12 cellular contexts compared by ENCODE assay signal in genomic region chr12:10215451-10215850, GRCh38. TPM values are rescaled to one million over a fixed set of nuclear protein-coding genes. Genes with fewer than 3 reads are reported as not detected.
DNase-seq lines count a peak whose midpoint lies in the region; ATAC-seq and TF ChIP-seq lines count a peak whose summit lies in the region.
"Had no signal": no experiment of that assay in that cellular context is flagged by ENCODE, and none has a peak within 500 bp of the region (broad histone marks: within the 10 kb centered on the region; RNA-seq: fewer than 3 reads in every experiment).

No MANE protein-coding gene starts in this region.

- H3K9me3 ChIP-seq in breast epithelium = no peaks in the 10 kb centered on the region
- no peaks in the 10 kb centered on the region for H3K9me3 ChIP-seq in mesenchymal stem cell (ENCODE audit: control insufficient read depth, low read length)

- H3K9ac ChIP-seq in mesenchymal stem cell (ENCODE audit: low read length) = peak overlapping the region; percentile 100

- no peak overlapping the region for H2BK5ac ChIP-seq in mesenchymal stem cell (ENCODE audit: low read depth, low read length, poor library complexity, severe bottlenecking)

- peak overlapping the region; percentile 76 for H3K4me2 ChIP-seq in mesenchymal stem cell (ENCODE audit: low read length, poor library complexity, severe bottlenecking)

- no peaks in the 10 kb centered on the region for H3K27me3 Mint-ChIP-seq in activated naive CD8-positive, alpha-beta T cell treated with anti-CD3 and anti-CD28 coated beads, Interleukin-2, amount 10 ng/mL, durations not matched to agents 7 days and 5 days
- no peaks in the 10 kb centered on the region for H3K27me3 Mint-ChIP-seq in activated naive CD8-positive, alpha-beta T cell treated with anti-CD3 and anti-CD28 coated beads for 36 hours
- H3K27me3 Mint-ChIP-seq in type B pancreatic cell = peaks cover 7% of the 10 kb centered on the region

- H2AK5ac ChIP-seq in mesenchymal stem cell (ENCODE audit: low read length, severe bottlenecking) = no peak overlapping the region

- H3K4ac ChIP-seq in mesenchymal stem cell (ENCODE audit: low read depth in 1 of 2, low read length in 2 of 2) = no peak overlapping the region

- ATAC-seq in activated naive CD8-positive, alpha-beta T cell treated with anti-CD3 and anti-CD28 coated beads, Interleukin-2, amount 10 ng/mL, durations not matched to agents 7 days and 5 days (ENCODE audit: low read depth) = no peak
- ATAC-seq in HG02870 (IDR thresholded peaks at IDR 0.05; ENCODE audit: unreplicated experiment) = no peak

- H3K27ac ChIP-seq in breast epithelium (peak overlapping the region; percentile 99), mesenchymal stem cell (ENCODE audit: low read length, poor library complexity, severe bottlenecking) (peak overlapping the region; percentile 98)

- H4K8ac ChIP-seq in mesenchymal stem cell (ENCODE audit: low read length) = no peak overlapping the region

- intact Hi-C loops in breast epithelium (cut with DNase I; ENCODE audit: low total_unique reads) = no loop called here

- no peaks in the 10 kb centered on the region for H3K36me3 ChIP-seq in breast epithelium
- H3K36me3 ChIP-seq in mesenchymal stem cell (ENCODE audit: control insufficient read depth in 1 of 2, insufficient read depth in 2 of 2, low read depth in 1 of 2, low read length in 2 of 2) = peaks cover 13 to 24% of the 10 kb centered on the region in 2 experiments

- POLR2A ChIA-PET in activated naive CD8-positive, alpha-beta T cell treated with anti-CD3 and anti-CD28 coated beads, Interleukin-2, amount 10 ng/mL, durations not matched to agents 7 days and 5 days (lab: Charles Lee) = no interaction called here

- H3K4me1 ChIP-seq in breast epithelium (no peaks in the 10 kb centered on the region), mesenchymal stem cell (ENCODE audit: control insufficient read depth, insufficient read depth, low read depth, low read length) (peaks cover 5% of the 10 kb centered on the region)

- H3K23ac ChIP-seq in mesenchymal stem cell (ENCODE audit: low read length in 2 of 2) = no peak overlapping the region

- H3K9me3 Mint-ChIP-seq in activated naive CD8-positive, alpha-beta T cell treated with anti-CD3 and anti-CD28 coated beads, Interleukin-2, amount 10 ng/mL, durations not matched to agents 7 days and 5 days = no peaks in the 10 kb centered on the region
- H3K9me3 Mint-ChIP-seq in activated naive CD8-positive, alpha-beta T cell treated with anti-CD3 and anti-CD28 coated beads for 36 hours = no peaks in the 10 kb centered on the region
- no peaks in the 10 kb centered on the region for H3K9me3 Mint-ChIP-seq in type B pancreatic cell

- no peak overlapping the region for H2BK12ac ChIP-seq in mesenchymal stem cell (ENCODE audit: low read length in 2 of 2)

- H2AFZ ChIP-seq in mesenchymal stem cell (ENCODE audit: low read depth, low read length) = no peak overlapping the region

- peaks cover 11% of the 10 kb centered on the region for H3K36me3 Mint-ChIP-seq in activated naive CD8-positive, alpha-beta T cell treated with anti-CD3 and anti-CD28 coated beads, Interleukin-2, amount 10 ng/mL, durations not matched to agents 7 days and 5 days
- peaks cover 3% of the 10 kb centered on the region for H3K36me3 Mint-ChIP-seq in activated naive CD8-positive, alpha-beta T cell treated with anti-CD3 and anti-CD28 coated beads for 36 hours
- peaks cover 24% of the 10 kb centered on the region for H3K36me3 Mint-ChIP-seq in type B pancreatic cell

- H3K4me3 Mint-ChIP-seq in activated naive CD8-positive, alpha-beta T cell treated with anti-CD3 and anti-CD28 coated beads, Interleukin-2, amount 10 ng/mL, durations not matched to agents 7 days and 5 days = peak overlapping the region; percentile 95
- H3K4me3 Mint-ChIP-seq in activated naive CD8-positive, alpha-beta T cell treated with anti-CD3 and anti-CD28 coated beads for 36 hours = no peak overlapping the region
- H3K4me3 Mint-ChIP-seq in type B pancreatic cell = peak overlapping the region; percentile 97

- no CpG with 5 or more reads among the region's 2 CpGs for WGBS in mesenchymal stem cell

- peak overlapping the region; percentile 26 for H3K27ac Mint-ChIP-seq in activated naive CD8-positive, alpha-beta T cell treated with anti-CD3 and anti-CD28 coated beads, Interleukin-2, amount 10 ng/mL, durations not matched to agents 7 days and 5 days
- H3K27ac Mint-ChIP-seq in activated naive CD8-positive, alpha-beta T cell treated with anti-CD3 and anti-CD28 coated beads for 36 hours = no peak overlapping the region
- peak overlapping the region; percentile 100 for H3K27ac Mint-ChIP-seq in type B pancreatic cell

- H3K4me1 Mint-ChIP-seq in activated naive CD8-positive, alpha-beta T cell treated with anti-CD3 and anti-CD28 coated beads, Interleukin-2, amount 10 ng/mL, durations not matched to agents 7 days and 5 days = peaks cover 25% of the 10 kb centered on the region
- peaks cover 27% of the 10 kb centered on the region for H3K4me1 Mint-ChIP-seq in activated naive CD8-positive, alpha-beta T cell treated with anti-CD3 and anti-CD28 coated beads for 36 hours
- peaks cover 5% of the 10 kb centered on the region for H3K4me1 Mint-ChIP-seq in type B pancreatic cell (ENCODE audit: unreplicated experiment)

- no peak overlapping the region for H3K14ac ChIP-seq in mesenchymal stem cell (ENCODE audit: low read length in 2 of 2)

- H3K18ac ChIP-seq in mesenchymal stem cell (ENCODE audit: low read depth in 1 of 2, low read length in 2 of 2) = no peak overlapping the region

- TF ChIP-seq CTCF in breast epithelium (IDR thresholded peaks at IDR 0.05) (no peak), type B pancreatic cell (conservative IDR thresholded peaks at IDR 0.05) (no peak)

- no peak for DNase-seq in activated naive CD8-positive, alpha-beta T cell treated with anti-CD3 and anti-CD28 coated beads, Interleukin-2, amount 10 ng/mL, durations not matched to agents 7 days and 5 days
- no peak for DNase-seq in activated naive CD8-positive, alpha-beta T cell treated with anti-CD3 and anti-CD28 coated beads for 36 hours
- DNase-seq in breast epithelium (ENCODE audit: low spot score in 2 of 2) = no peak
- no peak for DNase-seq in mesenchymal stem cell
- DNase-seq in type B pancreatic cell (ENCODE audit: extremely low spot score, unreplicated experiment) = no peak
- no peak for DNase-seq in GF-D8 (lab: John Stamatoyannopoulos, UW)
- no peak for DNase-seq in activated CD4-positive, alpha-beta T cell treated with anti-CD3 and anti-CD28 coated beads for 4 hours
- DNase-seq: NCI-H1436 treated with DMSO at 0.1 percent for 48 hours, SHP77 treated with DMSO at 0.1 percent for 48 hours had no signal

- H3K4me3 ChIP-seq in breast epithelium (peak overlapping the region; percentile 69 to 91 (median 82)), mesenchymal stem cell (ENCODE audit: insufficient read depth in 1 of 2, low read depth in 1 of 2, low read length in 2 of 2) (peak overlapping the region in 1 of 2 experiments; percentile 96)

- H2BK15ac ChIP-seq in mesenchymal stem cell (ENCODE audit: low read depth, poor library complexity, severe bottlenecking) = no peak overlapping the region

- H2BK120ac ChIP-seq in mesenchymal stem cell (ENCODE audit: low read depth, low read length) = no peak overlapping the region

- no peak for TF ChIP-seq POLR2A in breast epithelium (IDR thresholded peaks at IDR 0.05)

- peaks cover 14% of the 10 kb centered on the region for H3K79me1 ChIP-seq in mesenchymal stem cell (replicated peaks; ENCODE audit: low read length, poor library complexity, severe bottlenecking)

- H3K27me3 ChIP-seq in breast epithelium (no peaks in the 10 kb centered on the region), mesenchymal stem cell (ENCODE audit: control insufficient read depth in 1 of 2, insufficient read depth in 1 of 2, low read length in 2 of 2) (no peaks in the 10 kb centered on the region)

- H4K91ac ChIP-seq in mesenchymal stem cell (ENCODE audit: low read length) = no peak overlapping the region

RNA-seq across cellular contexts. Expression of gene GABARAPL1, which starts 2.8 kb away (rescaled TPM):
- 10 to 100 TPM; 50.9 to 56.2 TPM for total RNA-seq in activated naive CD8-positive, alpha-beta T cell treated with anti-CD3 and anti-CD28 coated beads, Interleukin-2, amount 10 ng/mL, durations not matched to agents 7 days and 5 days
- total RNA-seq in activated naive CD8-positive, alpha-beta T cell treated with anti-CD3 and anti-CD28 coated beads for 36 hours = 1 to 10 TPM; 6.0 to 7.2 TPM
- total RNA-seq in breast epithelium = 100 to 1,000 TPM; 146 to 182 (median 155) TPM
- 86.8 TPM for polyA plus RNA-seq in mesenchymal stem cell (2013, experiment 1 of 2)
- 86.2 TPM for polyA plus RNA-seq in mesenchymal stem cell (2013, experiment 2 of 2)
- 43.5 and 252 TPM in 2 replicates for total RNA-seq in type B pancreatic cell (ENCODE audit: low replicate concordance)

RNA-seq across cellular contexts. Expression of gene TMEM52B, which starts 36.6 kb away (rescaled TPM):
- total RNA-seq in activated naive CD8-positive, alpha-beta T cell treated with anti-CD3 and anti-CD28 coated beads, Interleukin-2, amount 10 ng/mL, durations not matched to agents 7 days and 5 days = not detected
- total RNA-seq in activated naive CD8-positive, alpha-beta T cell treated with anti-CD3 and anti-CD28 coated beads for 36 hours = not detected
- total RNA-seq in breast epithelium (under 1 TPM in 2 of 3 donors, not detected in 1; 0.33 to 0.44 TPM), type B pancreatic cell (ENCODE audit: low replicate concordance) (0.68 and 3.4 TPM in 2 replicates)
- 5.3 TPM for polyA plus RNA-seq in mesenchymal stem cell (2013, experiment 1 of 2)
- 6.4 TPM for polyA plus RNA-seq in mesenchymal stem cell (2013, experiment 2 of 2)
- total RNA-seq: dermis blood vessel endothelial cell, kidney epithelial cell had no signal

RNA-seq across cellular contexts. Expression of gene OLR1, which starts 43.5 kb away (rescaled TPM):
- total RNA-seq in activated naive CD8-positive, alpha-beta T cell treated with anti-CD3 and anti-CD28 coated beads, Interleukin-2, amount 10 ng/mL, durations not matched to agents 7 days and 5 days = not detected
- total RNA-seq in activated naive CD8-positive, alpha-beta T cell treated with anti-CD3 and anti-CD28 coated beads for 36 hours = not detected
- total RNA-seq in breast epithelium = 10 to 100 TPM in 1 of 3 donors, 1 to 10 TPM in 1, not detected in 1; 3.3 to 17.1 TPM
- polyA plus RNA-seq in mesenchymal stem cell (2013, experiment 1 of 2) = 39.3 TPM
- 41.5 TPM for polyA plus RNA-seq in mesenchymal stem cell (2013, experiment 2 of 2)
- total RNA-seq in type B pancreatic cell (ENCODE audit: low replicate concordance) = 0.19 and 2.8 TPM in 2 replicates
- total RNA-seq: dermis blood vessel endothelial cell, kidney epithelial cell had no signal
